8 cellular contexts compared by ENCODE assay signal in genomic region chr9:14314929-14315753, GRCh38. TPM values are rescaled to one million over a fixed set of nuclear protein-coding genes. Genes with fewer than 3 reads are reported as not detected.
DNase-seq lines count a peak whose midpoint lies in the region; ATAC-seq and TF ChIP-seq lines count a peak whose summit lies in the region.

No MANE protein-coding gene starts in this region.

- H3K9me3 Mint-ChIP-seq in WTC11 (no peaks in the 10 kb centered on the region), type B pancreatic cell (no peaks in the 10 kb centered on the region)

- H3K27me3 Mint-ChIP-seq in WTC11 (ENCODE audit: low read depth) (peaks cover 44% of the 10 kb centered on the region), type B pancreatic cell (peaks cover 18% of the 10 kb centered on the region)

- TF ChIP-seq CTCF in WTC11 (IDR thresholded peaks at IDR 0.05) (no peak), type B pancreatic cell (conservative IDR thresholded peaks at IDR 0.05) (peak; percentile 35)

- peaks cover 52% of the 10 kb centered on the region for H3K4me1 Mint-ChIP-seq in WTC11
- peaks cover 29% of the 10 kb centered on the region for H3K4me1 Mint-ChIP-seq in type B pancreatic cell (ENCODE audit: unreplicated experiment)

- POLR2A ChIA-PET in WTC11 (lab: Charles Lee) = interaction anchor here (0.6 to 1.7 kb wide), 5 partner anchors 9 to 448 kb away, joined by 3 to 9 read pairs (median 4); no protein-coding TSS in a partner anchor

- peak overlapping the region; percentile 97 for H3K4me3 Mint-ChIP-seq in WTC11
- peak overlapping the region; percentile 99 for H3K4me3 Mint-ChIP-seq in type B pancreatic cell

- peak overlapping the region; percentile 96 for H3K27ac Mint-ChIP-seq in WTC11
- peak overlapping the region; percentile 99 for H3K27ac Mint-ChIP-seq in type B pancreatic cell

- ATAC-seq in GM21619 (IDR thresholded peaks at IDR 0.05; ENCODE audit: unreplicated experiment) = peak; percentile 32
- ATAC-seq in WTC11 = peak; percentile 36
- ATAC-seq in esophagus mucosa = peak; percentile 84

- H3K36me3 Mint-ChIP-seq in WTC11 (no peaks in the 10 kb centered on the region), type B pancreatic cell (no peaks in the 10 kb centered on the region)

- CTCF ChIA-PET in WTC11 (lab: Charles Lee) = interaction anchor here (1.3 to 2.2 kb wide), 2 partner anchors 34 to 39 kb away, joined by 3 to 4 read pairs; no protein-coding TSS in a partner anchor

- peak; percentile 84 for DNase-seq in DMS53 (lab: John Stamatoyannopoulos, UW)
- DNase-seq in NCI-H128 (lab: John Stamatoyannopoulos, UW; ENCODE audit: unreplicated experiment) = peak; percentile 66
- peak; percentile 70 for DNase-seq in WTC11 (ENCODE audit: low spot score)
- DNase-seq in middle frontal gyrus (ENCODE audit: extremely low spot score, low spot score) = peak; percentile 71
- DNase-seq in type B pancreatic cell (ENCODE audit: extremely low spot score, unreplicated experiment) = peak; percentile 89
- DNase-seq in RPMI8226 = no peak

TF ChIP-seq in WTC11, 78 proteins besides CTCF, POLR2A, EP300 and RAD21 (continues in another document):
- TF ChIP-seq FOXK1 (CRISPR knock-in tag; IDR thresholded peaks at IDR 0.05) = no peak; the same call in 1 of the 2 replicates
- no peak for TF ChIP-seq ZNF219 (CRISPR knock-in tag; IDR thresholded peaks at IDR 0.05; ENCODE audit: borderline replicate concordance)
- TF ChIP-seq JUN (CRISPR knock-in tag; IDR thresholded peaks at IDR 0.05) = no peak
- TF ChIP-seq STAT6 (CRISPR knock-in tag; conservative IDR thresholded peaks at IDR 0.05; ENCODE audit: low read depth) = no peak
- TF ChIP-seq FOXP1 (CRISPR knock-in tag; IDR thresholded peaks at IDR 0.05; ENCODE audit: borderline replicate concordance) = peak; percentile 75
- TF ChIP-seq, protein P1, sequence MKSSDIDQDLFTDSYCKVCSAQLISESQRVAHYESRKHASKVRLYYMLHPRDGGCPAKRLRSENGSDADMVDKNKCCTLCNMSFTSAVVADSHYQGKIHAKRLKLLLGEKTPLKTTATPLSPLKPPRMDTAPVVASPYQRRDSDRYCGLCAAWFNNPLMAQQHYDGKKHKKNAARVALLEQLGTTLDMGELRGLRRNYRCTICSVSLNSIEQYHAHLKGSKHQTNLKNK (CRISPR knock-in tag; IDR thresholded peaks at IDR 0.05) = no peak
- no peak for TF ChIP-seq ELF4 (CRISPR knock-in tag; IDR thresholded peaks at IDR 0.05; ENCODE audit: low read depth)
- TF ChIP-seq ETV6 (CRISPR knock-in tag; IDR thresholded peaks at IDR 0.05) = no peak
- TF ChIP-seq GABPB1 (CRISPR knock-in tag; IDR thresholded peaks at IDR 0.05) = no peak
- no peak for TF ChIP-seq TCF7 (CRISPR knock-in tag; IDR thresholded peaks at IDR 0.05; ENCODE audit: low read depth)
- no peak for TF ChIP-seq HMGXB4 (CRISPR knock-in tag; IDR thresholded peaks at IDR 0.05)
- TF ChIP-seq NR1H2 (CRISPR knock-in tag; IDR thresholded peaks at IDR 0.05) = no peak
- TF ChIP-seq IRF2 (CRISPR knock-in tag; IDR thresholded peaks at IDR 0.05; ENCODE audit: borderline replicate concordance, low read depth) = no peak
- 0 out of 2 replicates have a peak, but pooled peaks have one; percentile 18 for TF ChIP-seq CREM (CRISPR knock-in tag; IDR thresholded peaks at IDR 0.05)
- TF ChIP-seq, protein P2, sequence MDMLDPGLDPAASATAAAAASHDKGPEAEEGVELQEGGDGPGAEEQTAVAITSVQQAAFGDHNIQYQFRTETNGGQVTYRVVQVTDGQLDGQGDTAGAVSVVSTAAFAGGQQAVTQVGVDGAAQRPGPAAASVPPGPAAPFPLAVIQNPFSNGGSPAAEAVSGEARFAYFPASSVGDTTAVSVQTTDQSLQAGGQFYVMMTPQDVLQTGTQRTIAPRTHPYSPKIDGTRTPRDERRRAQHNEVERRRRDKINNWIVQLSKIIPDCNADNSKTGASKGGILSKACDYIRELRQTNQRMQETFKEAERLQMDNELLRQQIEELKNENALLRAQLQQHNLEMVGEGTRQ (CRISPR knock-in tag; IDR thresholded peaks at IDR 0.05) = peak; percentile 51
- TF ChIP-seq KAT7 (CRISPR knock-in tag; IDR thresholded peaks at IDR 0.05; ENCODE audit: borderline replicate concordance) = peak; percentile 20; the same call in 1 of the 2 replicates
- peak; percentile 80; the same call in 1 of the 2 replicates for TF ChIP-seq ZNF416 (CRISPR knock-in tag; IDR thresholded peaks at IDR 0.05)
- no peak for TF ChIP-seq NFYB (CRISPR knock-in tag; conservative IDR thresholded peaks at IDR 0.05; ENCODE audit: low read depth)
- no peak for TF ChIP-seq ZNF425 (CRISPR knock-in tag; conservative IDR thresholded peaks at IDR 0.05)
- TF ChIP-seq TP53 (CRISPR knock-in tag; IDR thresholded peaks at IDR 0.05) = no peak
- TF ChIP-seq, protein P3, sequence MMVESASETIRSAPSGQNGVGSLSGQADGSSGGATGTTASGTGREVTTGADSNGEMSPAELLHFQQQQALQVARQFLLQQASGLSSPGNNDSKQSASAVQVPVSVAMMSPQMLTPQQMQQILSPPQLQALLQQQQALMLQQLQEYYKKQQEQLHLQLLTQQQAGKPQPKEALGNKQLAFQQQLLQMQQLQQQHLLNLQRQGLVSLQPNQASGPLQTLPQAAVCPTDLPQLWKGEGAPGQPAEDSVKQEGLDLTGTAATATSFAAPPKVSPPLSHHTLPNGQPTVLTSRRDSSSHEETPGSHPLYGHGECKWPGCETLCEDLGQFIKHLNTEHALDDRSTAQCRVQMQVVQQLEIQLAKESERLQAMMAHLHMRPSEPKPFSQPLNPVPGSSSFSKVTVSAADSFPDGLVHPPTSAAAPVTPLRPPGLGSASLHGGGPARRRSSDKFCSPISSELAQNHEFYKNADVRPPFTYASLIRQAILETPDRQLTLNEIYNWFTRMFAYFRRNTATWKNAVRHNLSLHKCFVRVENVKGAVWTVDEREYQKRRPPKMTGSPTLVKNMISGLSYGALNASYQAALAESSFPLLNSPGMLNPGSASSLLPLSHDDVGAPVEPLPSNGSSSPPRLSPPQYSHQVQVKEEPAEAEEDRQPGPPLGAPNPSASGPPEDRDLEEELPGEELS (CRISPR knock-in tag; IDR thresholded peaks at IDR 0.05) = no peak
- TF ChIP-seq ZNF423 (CRISPR knock-in tag; IDR thresholded peaks at IDR 0.05) = peak; percentile 91

RNA-seq across cellular contexts. Expression of gene NFIB, which starts 1.2 kb away (rescaled TPM):
- total RNA-seq in WTC11 (2021) (7.1 to 12.5 TPM (median 7.4 TPM) in 3 replicates), esophagus mucosa (37.2 TPM), type B pancreatic cell (ENCODE audit: low replicate concordance) (62.9 and 76.4 TPM in 2 replicates)

Comparison
In these comparisons a context has a peak if more than half of its experiments do, and no peak if none do; other contexts are left out.
1. ATAC-seq: peak in every context shown above with its lines; median percentile 84 in esophagus mucosa; 36 in WTC11; 32 in GM21619.